In genomic region chr5:3345195-3345594, GRCh38 we compare ENCODE assay signal across 29 cellular contexts.
"Had no signal": no experiment of that assay in that cellular context is flagged by ENCODE, and none has a peak within 500 bp of the region (broad histone marks: within the 10 kb centered on the region; RNA-seq: fewer than 3 reads in every experiment).

No MANE protein-coding gene starts in this region.

- H3K4me3 Mint-ChIP-seq: activated B cell treated with CpG ODN at 0.5 μM for 24 hours; activated CD4-positive, alpha-beta memory T cell treated with anti-CD3 and anti-CD28 coated beads for 36 hours; activated naive CD4-positive, alpha-beta T cell treated with anti-CD3 and anti-CD28 coated beads, Interleukin-2, amount 10 ng/mL, durations not matched to agents 7 days and 5 days; activated naive CD8-positive, alpha-beta T cell; activated T-cell treated with anti-CD3 and anti-CD28 coated beads, Interleukin-2, amount 50 U/mL, for 4 hours had no signal

- H3K36me3 Mint-ChIP-seq: activated CD4-positive, alpha-beta memory T cell treated with anti-CD3 and anti-CD28 coated beads for 36 hours; activated naive CD4-positive, alpha-beta T cell treated with anti-CD3 and anti-CD28 coated beads, Interleukin-2, amount 10 ng/mL, durations not matched to agents 7 days and 5 days; activated naive CD8-positive, alpha-beta T cell had no signal

- H3K27ac Mint-ChIP-seq: activated B cell treated with CpG ODN at 0.5 μM for 24 hours; activated CD4-positive, alpha-beta memory T cell treated with anti-CD3 and anti-CD28 coated beads for 36 hours; activated naive CD4-positive, alpha-beta T cell treated with anti-CD3 and anti-CD28 coated beads, Interleukin-2, amount 10 ng/mL, durations not matched to agents 7 days and 5 days; activated naive CD8-positive, alpha-beta T cell had no signal

- DNase-seq: activated B cell treated with CpG ODN at 0.5 μM for 24 hours; activated CD4-positive, alpha-beta memory T cell treated with anti-CD3 and anti-CD28 coated beads for 36 hours; activated CD4-positive, alpha-beta T cell treated with anti-CD3 and anti-CD28 coated beads for 4 hours; activated CD4-positive, alpha-beta T cell treated with anti-CD3 and anti-CD28 coated beads, Interleukin-2, amount 50 U/mL, for 1 hour; activated CD4-positive, CD25-positive, alpha-beta regulatory T cell treated with anti-CD3 and anti-CD28 coated beads, Interleukin-2, amount 50 U/mL, for 72 hours; activated CD8-positive, alpha-beta memory T cell treated with anti-CD3 and anti-CD28 coated beads, Interleukin-2, amount 50 U/mL, for 4 hours; activated effector memory CD4-positive, alpha-beta T cell treated with Interleukin-2 at 50 U/mL for 16 hours; activated naive CD4-positive, alpha-beta T cell treated with anti-CD3 and anti-CD28 coated beads, Interleukin-2, amount 10 ng/mL, durations not matched to agents 7 days and 5 days; activated T-cell treated with anti-CD3 and anti-CD28 coated beads for 4 hours; activated T-cell treated with anti-CD3 and anti-CD28 coated beads, Interleukin-2, amount 50 U/mL, for 4 hours; amniotic stem cell; brain microvascular endothelial cell; IMR-90; NCI-H1105; NCI-H1417 treated with DMSO at 0.1 percent for 48 hours; NCI-H1694; NCI-H1930; NCI-H345; NCI-H524 treated with DMSO at 0.1 percent for 48 hours; PC-9; Right ventricle myocardium superior; SW 1271; T-helper 1 cell; T-helper 2 cell; T-helper 9 cell had no signal

- H3K36me3 ChIP-seq: brain microvascular endothelial cell had no signal

- H3K27ac ChIP-seq: brain microvascular endothelial cell, PC-9, RWPE1, VCaP had no signal

- H3K4me3 ChIP-seq: K562, PC-9 had no signal

- H3K27me3 Mint-ChIP-seq: activated B cell treated with CpG ODN at 0.5 μM for 24 hours; activated CD4-positive, alpha-beta memory T cell treated with anti-CD3 and anti-CD28 coated beads for 36 hours; activated naive CD4-positive, alpha-beta T cell treated with anti-CD3 and anti-CD28 coated beads, Interleukin-2, amount 10 ng/mL, durations not matched to agents 7 days and 5 days; activated naive CD8-positive, alpha-beta T cell had no signal

- H3K4me1 Mint-ChIP-seq: activated B cell treated with CpG ODN at 0.5 μM for 24 hours; activated naive CD4-positive, alpha-beta T cell treated with anti-CD3 and anti-CD28 coated beads, Interleukin-2, amount 10 ng/mL, durations not matched to agents 7 days and 5 days had no signal

- ATAC-seq: activated T-cell treated with anti-CD3 and anti-CD28 coated beads, Interleukin-2, amount 50 U/mL, for 4 hours; K562 had no signal

- H3K27me3 ChIP-seq: brain microvascular endothelial cell had no signal
